1 cellular context compared by ENCODE assay signal in the genomic region with DNA sequence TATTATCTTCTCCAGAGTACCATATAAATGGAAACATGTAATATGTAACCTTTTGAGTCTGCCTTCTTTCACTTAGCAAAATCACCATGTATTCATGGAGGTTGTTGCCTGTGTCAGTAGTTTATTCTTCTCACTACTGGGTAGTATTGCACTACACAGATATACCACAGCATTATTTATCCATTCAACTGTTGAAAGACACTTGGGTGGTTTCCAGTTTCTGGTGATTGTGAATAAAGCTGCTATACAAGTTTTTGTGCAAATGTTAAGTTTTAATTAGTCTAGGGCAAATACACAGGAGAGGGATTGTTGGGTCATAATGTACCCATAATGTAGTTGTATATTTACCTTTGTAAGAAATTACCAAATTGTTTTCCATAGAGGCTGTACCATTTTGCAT.
TF ChIP-seq lines count a peak whose summit lies in the region.

No MANE protein-coding gene starts in this region.

TF ChIP-seq in GM12878, 131 proteins besides CTCF, POLR2A, EP300 and RAD21:
- TF ChIP-seq REST (IDR thresholded peaks at IDR 0.05; ENCODE audit: low read depth, low read length), result no peak
- no peak for TF ChIP-seq JUND (IDR thresholded peaks at IDR 0.05; ENCODE audit: low read depth, low read length)
- no peak for TF ChIP-seq RB1 (IDR thresholded peaks at IDR 0.05; ENCODE audit: borderline replicate concordance)
- TF ChIP-seq NRF1 (conservative IDR thresholded peaks at IDR 0.05; ENCODE audit: low read depth, low read length), result no peak
- TF ChIP-seq SUZ12 (IDR thresholded peaks at IDR 0.05; ENCODE audit: unreplicated experiment), result no peak
- no peak for TF ChIP-seq SP1 (IDR thresholded peaks at IDR 0.05; ENCODE audit: low read depth, low read length)
- TF ChIP-seq NFYA (IDR thresholded peaks at IDR 0.05; ENCODE audit: borderline replicate concordance, low read depth, low read length), result no peak
- no peak for TF ChIP-seq BRCA1 (IDR thresholded peaks at IDR 0.05; ENCODE audit: low read depth, low read length)
- TF ChIP-seq HDAC2 (IDR thresholded peaks at IDR 0.05), result no peak
- TF ChIP-seq, protein P1, sequence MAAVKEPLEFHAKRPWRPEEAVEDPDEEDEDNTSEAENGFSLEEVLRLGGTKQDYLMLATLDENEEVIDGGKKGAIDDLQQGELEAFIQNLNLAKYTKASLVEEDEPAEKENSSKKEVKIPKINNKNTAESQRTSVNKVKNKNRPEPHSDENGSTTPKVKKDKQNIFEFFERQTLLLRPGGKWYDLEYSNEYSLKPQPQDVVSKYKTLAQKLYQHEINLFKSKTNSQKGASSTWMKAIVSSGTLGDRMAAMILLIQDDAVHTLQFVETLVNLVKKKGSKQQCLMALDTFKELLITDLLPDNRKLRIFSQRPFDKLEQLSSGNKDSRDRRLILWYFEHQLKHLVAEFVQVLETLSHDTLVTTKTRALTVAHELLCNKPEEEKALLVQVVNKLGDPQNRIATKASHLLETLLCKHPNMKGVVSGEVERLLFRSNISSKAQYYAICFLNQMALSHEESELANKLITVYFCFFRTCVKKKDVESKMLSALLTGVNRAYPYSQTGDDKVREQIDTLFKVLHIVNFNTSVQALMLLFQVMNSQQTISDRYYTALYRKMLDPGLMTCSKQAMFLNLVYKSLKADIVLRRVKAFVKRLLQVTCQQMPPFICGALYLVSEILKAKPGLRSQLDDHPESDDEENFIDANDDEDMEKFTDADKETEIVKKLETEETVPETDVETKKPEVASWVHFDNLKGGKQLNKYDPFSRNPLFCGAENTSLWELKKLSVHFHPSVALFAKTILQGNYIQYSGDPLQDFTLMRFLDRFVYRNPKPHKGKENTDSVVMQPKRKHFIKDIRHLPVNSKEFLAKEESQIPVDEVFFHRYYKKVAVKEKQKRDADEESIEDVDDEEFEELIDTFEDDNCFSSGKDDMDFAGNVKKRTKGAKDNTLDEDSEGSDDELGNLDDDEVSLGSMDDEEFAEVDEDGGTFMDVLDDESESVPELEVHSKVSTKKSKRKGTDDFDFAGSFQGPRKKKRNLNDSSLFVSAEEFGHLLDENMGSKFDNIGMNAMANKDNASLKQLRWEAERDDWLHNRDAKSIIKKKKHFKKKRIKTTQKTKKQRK (IDR thresholded peaks at IDR 0.05; ENCODE audit: low read depth, low read length), result no peak
- TF ChIP-seq SIN3A (IDR thresholded peaks at IDR 0.05; ENCODE audit: low read depth, low read length), result no peak
- no peak for TF ChIP-seq CEBPB (IDR thresholded peaks at IDR 0.05; ENCODE audit: borderline replicate concordance in 1 of 2, low read depth in 2 of 2, low read length in 2 of 2)
- no peak for TF ChIP-seq IRF3 (IDR thresholded peaks at IDR 0.05)
- no peak for TF ChIP-seq SIX5 (IDR thresholded peaks at IDR 0.05; ENCODE audit: low read depth, low read length, severe bottlenecking)
- TF ChIP-seq SMC3 (IDR thresholded peaks at IDR 0.05; ENCODE audit: borderline replicate concordance, low read length), result no peak
- no peak for TF ChIP-seq IKZF1 (conservative IDR thresholded peaks at IDR 0.05)
- no peak for TF ChIP-seq GATAD2B (conservative IDR thresholded peaks at IDR 0.05; ENCODE audit: low read depth)
- no peak for TF ChIP-seq RBBP5 (conservative IDR thresholded peaks at IDR 0.05)
- TF ChIP-seq NKRF (conservative IDR thresholded peaks at IDR 0.05), result no peak
- TF ChIP-seq SMARCA5 (IDR thresholded peaks at IDR 0.05), result no peak
